ENCODE assay signal across 2 cellular contexts in the genomic region with DNA sequence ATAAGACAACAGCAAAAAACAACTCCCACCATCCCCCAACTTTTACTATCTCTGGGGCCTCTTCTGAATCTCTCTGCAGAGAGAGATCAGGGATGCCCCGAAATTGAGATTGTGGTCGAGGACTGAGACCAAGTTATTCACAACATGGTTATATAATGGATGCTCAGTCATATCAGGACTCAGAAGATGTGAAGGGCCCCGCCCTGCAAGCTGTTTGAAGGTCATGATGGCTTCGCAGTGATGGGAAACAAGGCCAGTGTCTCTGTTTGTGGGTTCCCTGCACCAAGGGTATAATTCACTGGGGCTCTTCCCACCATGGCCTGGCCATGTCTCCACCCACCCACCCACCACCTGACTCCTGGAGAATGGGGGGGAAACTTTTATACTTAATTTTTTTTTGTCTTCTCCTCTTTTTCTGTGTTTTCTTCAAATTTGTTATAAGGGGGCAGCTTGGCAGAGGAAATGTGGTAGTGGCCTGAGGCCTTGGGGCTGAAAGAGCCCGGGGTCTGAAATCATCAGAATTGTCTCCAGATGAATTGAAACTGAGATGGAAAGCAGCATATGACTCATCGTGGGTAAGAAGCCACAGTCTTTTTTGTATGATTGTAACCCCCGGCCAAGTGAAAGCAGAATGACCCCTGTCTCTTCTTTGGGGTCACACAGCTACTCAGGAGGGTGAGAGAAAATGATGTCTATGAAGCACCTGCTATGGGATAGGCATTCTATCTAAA.
TF ChIP-seq lines count a peak whose summit lies in the region.

No MANE protein-coding gene starts in this region.

TF ChIP-seq in HCT116, 20 proteins besides CTCF, POLR2A, EP300 and RAD21 (continued from another document):
- TF ChIP-seq, protein P1, sequence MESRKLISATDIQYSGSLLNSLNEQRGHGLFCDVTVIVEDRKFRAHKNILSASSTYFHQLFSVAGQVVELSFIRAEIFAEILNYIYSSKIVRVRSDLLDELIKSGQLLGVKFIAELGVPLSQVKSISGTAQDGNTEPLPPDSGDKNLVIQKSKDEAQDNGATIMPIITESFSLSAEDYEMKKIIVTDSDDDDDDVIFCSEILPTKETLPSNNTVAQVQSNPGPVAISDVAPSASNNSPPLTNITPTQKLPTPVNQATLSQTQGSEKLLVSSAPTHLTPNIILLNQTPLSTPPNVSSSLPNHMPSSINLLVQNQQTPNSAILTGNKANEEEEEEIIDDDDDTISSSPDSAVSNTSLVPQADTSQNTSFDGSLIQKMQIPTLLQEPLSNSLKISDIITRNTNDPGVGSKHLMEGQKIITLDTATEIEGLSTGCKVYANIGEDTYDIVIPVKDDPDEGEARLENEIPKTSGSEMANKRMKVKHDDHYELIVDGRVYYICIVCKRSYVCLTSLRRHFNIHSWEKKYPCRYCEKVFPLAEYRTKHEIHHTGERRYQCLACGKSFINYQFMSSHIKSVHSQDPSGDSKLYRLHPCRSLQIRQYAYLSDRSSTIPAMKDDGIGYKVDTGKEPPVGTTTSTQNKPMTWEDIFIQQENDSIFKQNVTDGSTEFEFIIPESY (IDR thresholded peaks at IDR 0.05; ENCODE audit: extremely low read depth, insufficient replicate concordance, low read length): no peak
- no peak for TF ChIP-seq SIN3A (IDR thresholded peaks at IDR 0.05; ENCODE audit: low read depth)
- TF ChIP-seq, protein P2, sequence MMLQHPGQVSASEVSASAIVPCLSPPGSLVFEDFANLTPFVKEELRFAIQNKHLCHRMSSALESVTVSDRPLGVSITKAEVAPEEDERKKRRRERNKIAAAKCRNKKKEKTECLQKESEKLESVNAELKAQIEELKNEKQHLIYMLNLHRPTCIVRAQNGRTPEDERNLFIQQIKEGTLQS (IDR thresholded peaks at IDR 0.05): no peak
- no peak for TF ChIP-seq CBX3 (IDR thresholded peaks at IDR 0.05; ENCODE audit: low read depth)
- TF ChIP-seq FOSL1 (IDR thresholded peaks at IDR 0.05; ENCODE audit: low read depth): no peak
- TF ChIP-seq ELF1 (IDR thresholded peaks at IDR 0.05; ENCODE audit: borderline replicate concordance, low read depth): no peak
- TF ChIP-seq, protein P3, sequence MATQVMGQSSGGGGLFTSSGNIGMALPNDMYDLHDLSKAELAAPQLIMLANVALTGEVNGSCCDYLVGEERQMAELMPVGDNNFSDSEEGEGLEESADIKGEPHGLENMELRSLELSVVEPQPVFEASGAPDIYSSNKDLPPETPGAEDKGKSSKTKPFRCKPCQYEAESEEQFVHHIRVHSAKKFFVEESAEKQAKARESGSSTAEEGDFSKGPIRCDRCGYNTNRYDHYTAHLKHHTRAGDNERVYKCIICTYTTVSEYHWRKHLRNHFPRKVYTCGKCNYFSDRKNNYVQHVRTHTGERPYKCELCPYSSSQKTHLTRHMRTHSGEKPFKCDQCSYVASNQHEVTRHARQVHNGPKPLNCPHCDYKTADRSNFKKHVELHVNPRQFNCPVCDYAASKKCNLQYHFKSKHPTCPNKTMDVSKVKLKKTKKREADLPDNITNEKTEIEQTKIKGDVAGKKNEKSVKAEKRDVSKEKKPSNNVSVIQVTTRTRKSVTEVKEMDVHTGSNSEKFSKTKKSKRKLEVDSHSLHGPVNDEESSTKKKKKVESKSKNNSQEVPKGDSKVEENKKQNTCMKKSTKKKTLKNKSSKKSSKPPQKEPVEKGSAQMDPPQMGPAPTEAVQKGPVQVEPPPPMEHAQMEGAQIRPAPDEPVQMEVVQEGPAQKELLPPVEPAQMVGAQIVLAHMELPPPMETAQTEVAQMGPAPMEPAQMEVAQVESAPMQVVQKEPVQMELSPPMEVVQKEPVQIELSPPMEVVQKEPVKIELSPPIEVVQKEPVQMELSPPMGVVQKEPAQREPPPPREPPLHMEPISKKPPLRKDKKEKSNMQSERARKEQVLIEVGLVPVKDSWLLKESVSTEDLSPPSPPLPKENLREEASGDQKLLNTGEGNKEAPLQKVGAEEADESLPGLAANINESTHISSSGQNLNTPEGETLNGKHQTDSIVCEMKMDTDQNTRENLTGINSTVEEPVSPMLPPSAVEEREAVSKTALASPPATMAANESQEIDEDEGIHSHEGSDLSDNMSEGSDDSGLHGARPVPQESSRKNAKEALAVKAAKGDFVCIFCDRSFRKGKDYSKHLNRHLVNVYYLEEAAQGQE (IDR thresholded peaks at IDR 0.05; ENCODE audit: low read depth): no peak
- TF ChIP-seq SP1 (IDR thresholded peaks at IDR 0.05; ENCODE audit: low read depth): no peak

TF ChIP-seq in SK-N-SH, 30 proteins besides CTCF, POLR2A, EP300 and RAD21 (continued from another document):
- TF ChIP-seq FOSL2 (IDR thresholded peaks at IDR 0.05; ENCODE audit: borderline replicate concordance, low read depth) (peak; percentile 87), EZH2phosphoT487 (IDR thresholded peaks at IDR 0.05; ENCODE audit: borderline replicate concordance, low read depth) (no peak), RFX5 (IDR thresholded peaks at IDR 0.05; ENCODE audit: low read length) (no peak), YY1 (IDR thresholded peaks at IDR 0.05; ENCODE audit: low read depth) (no peak), JUND (IDR thresholded peaks at IDR 0.05) (peak; percentile 78), FOXJ3 (CRISPR knock-in tag; IDR thresholded peaks at IDR 0.05) (no peak), POLR2AphosphoS5 (IDR thresholded peaks at IDR 0.05; ENCODE audit: low read depth, low read length) (peak; percentile 25; the same call in 1 of the 2 replicates), GATA2 (CRISPR knock-in tag; IDR thresholded peaks at IDR 0.05) (no peak), RXRA (IDR thresholded peaks at IDR 0.05; ENCODE audit: borderline replicate concordance, low read depth) (peak; percentile 89; the same call in 1 of the 2 replicates), CHD2 (IDR thresholded peaks at IDR 0.05; ENCODE audit: low read length, partially characterized antibody) (no peak), MEF2A (IDR thresholded peaks at IDR 0.05; ENCODE audit: borderline replicate concordance, low read depth) (no peak), TAF1 (IDR thresholded peaks at IDR 0.05; ENCODE audit: borderline replicate concordance, low read depth, low read length) (no peak), MXI1 (IDR thresholded peaks at IDR 0.05; ENCODE audit: low read depth, low read length) (no peak), SMC3 (IDR thresholded peaks at IDR 0.05; ENCODE audit: low read depth, low read length) (no peak), NRF1 (IDR thresholded peaks at IDR 0.05; ENCODE audit: low read depth, low read length) (no peak), NFIC (IDR thresholded peaks at IDR 0.05; ENCODE audit: borderline replicate concordance) (peak; percentile 19; the same call in 1 of the 2 replicates), RCOR1 (IDR thresholded peaks at IDR 0.05; ENCODE audit: low read length) (no peak), TEAD4 (IDR thresholded peaks at IDR 0.05; ENCODE audit: borderline replicate concordance, insufficient read depth) (no peak), TCF12 (IDR thresholded peaks at IDR 0.05) (peak; percentile 73), GABPA (IDR thresholded peaks at IDR 0.05; ENCODE audit: low read depth) (no peak), SIN3A (IDR thresholded peaks at IDR 0.05; ENCODE audit: borderline replicate concordance, low read depth, low read length) (no peak), ELF1 (IDR thresholded peaks at IDR 0.05) (no peak)
- TF ChIP-seq, protein P1 (IDR thresholded peaks at IDR 0.05; ENCODE audit: borderline replicate concordance, low read depth): no peak
- TF ChIP-seq, protein P4, sequence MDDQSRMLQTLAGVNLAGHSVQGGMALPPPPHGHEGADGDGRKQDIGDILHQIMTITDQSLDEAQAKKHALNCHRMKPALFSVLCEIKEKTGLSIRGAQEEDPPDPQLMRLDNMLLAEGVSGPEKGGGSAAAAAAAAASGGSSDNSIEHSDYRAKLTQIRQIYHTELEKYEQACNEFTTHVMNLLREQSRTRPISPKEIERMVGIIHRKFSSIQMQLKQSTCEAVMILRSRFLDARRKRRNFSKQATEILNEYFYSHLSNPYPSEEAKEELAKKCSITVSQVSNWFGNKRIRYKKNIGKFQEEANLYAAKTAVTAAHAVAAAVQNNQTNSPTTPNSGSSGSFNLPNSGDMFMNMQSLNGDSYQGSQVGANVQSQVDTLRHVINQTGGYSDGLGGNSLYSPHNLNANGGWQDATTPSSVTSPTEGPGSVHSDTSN (IDR thresholded peaks at IDR 0.05): peak; percentile 68
- TF ChIP-seq, protein P5, sequence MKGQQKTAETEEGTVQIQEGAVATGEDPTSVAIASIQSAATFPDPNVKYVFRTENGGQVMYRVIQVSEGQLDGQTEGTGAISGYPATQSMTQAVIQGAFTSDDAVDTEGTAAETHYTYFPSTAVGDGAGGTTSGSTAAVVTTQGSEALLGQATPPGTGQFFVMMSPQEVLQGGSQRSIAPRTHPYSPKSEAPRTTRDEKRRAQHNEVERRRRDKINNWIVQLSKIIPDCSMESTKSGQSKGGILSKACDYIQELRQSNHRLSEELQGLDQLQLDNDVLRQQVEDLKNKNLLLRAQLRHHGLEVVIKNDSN (IDR thresholded peaks at IDR 0.05; ENCODE audit: borderline replicate concordance, low read depth): no peak
- TF ChIP-seq, protein P6, sequence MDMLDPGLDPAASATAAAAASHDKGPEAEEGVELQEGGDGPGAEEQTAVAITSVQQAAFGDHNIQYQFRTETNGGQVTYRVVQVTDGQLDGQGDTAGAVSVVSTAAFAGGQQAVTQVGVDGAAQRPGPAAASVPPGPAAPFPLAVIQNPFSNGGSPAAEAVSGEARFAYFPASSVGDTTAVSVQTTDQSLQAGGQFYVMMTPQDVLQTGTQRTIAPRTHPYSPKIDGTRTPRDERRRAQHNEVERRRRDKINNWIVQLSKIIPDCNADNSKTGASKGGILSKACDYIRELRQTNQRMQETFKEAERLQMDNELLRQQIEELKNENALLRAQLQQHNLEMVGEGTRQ (IDR thresholded peaks at IDR 0.05; ENCODE audit: borderline replicate concordance, low read depth, low read length): no peak
- TF ChIP-seq, protein P3 (IDR thresholded peaks at IDR 0.05; ENCODE audit: low read depth, low read length): no peak
- TF ChIP-seq, protein P7, sequence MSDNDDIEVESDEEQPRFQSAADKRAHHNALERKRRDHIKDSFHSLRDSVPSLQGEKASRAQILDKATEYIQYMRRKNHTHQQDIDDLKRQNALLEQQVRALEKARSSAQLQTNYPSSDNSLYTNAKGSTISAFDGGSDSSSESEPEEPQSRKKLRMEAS (IDR thresholded peaks at IDR 0.05; ENCODE audit: low read depth): peak; percentile 26; the same call in 1 of the 2 replicates
TF ChIP-seq in SK-N-SH: peak in this region for 8.
